ENCODE assay signal across 12 cellular contexts in the genomic region with DNA sequence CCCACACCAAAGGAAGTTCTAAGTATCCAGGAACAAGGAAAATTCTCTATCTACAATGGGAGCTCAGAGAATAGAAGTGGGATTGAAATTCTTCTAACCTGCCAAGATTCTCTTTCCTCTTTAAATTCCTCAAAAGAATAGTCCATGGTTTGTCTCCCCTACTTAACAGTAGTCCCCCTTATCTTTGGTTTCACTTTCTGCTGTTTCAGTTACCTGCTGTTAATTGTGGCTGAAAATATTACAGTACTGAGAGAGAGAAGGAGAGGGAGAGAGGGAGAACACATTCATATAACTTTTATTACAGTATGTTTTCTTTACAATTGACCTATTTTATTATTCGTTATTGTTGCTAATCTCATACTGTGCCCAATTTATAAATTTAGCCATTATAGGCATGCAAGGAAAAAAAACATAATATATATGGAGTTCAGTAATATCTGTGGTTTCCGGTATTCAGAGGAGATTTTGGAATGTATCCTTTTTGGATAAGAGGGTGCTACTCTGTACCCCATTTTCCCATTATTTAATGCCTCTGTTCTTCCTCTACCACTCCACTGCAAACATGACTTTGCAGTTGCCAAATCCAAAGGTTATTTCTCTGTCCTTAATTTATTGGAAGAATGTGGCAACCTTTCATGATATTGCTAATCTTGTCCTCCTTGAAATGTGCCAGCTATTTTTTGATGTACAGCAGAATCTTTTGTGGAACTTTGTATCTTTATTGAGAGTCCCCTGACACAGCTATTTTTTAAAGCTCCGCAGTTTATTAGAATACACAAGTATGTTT.
DNase-seq lines count a peak whose midpoint lies in the region; ATAC-seq, FAIRE-seq and TF ChIP-seq lines count a peak whose summit lies in the region.
"Had no signal": no experiment of that assay in that cellular context is flagged by ENCODE, and none has a peak within 500 bp of the region (broad histone marks: within the 10 kb centered on the region; RNA-seq: fewer than 3 reads in every experiment).

No MANE protein-coding gene starts in this region.

- ATAC-seq in GM21576 (IDR thresholded peaks at IDR 0.05; ENCODE audit: unreplicated experiment), result peak; percentile 50
- peak; percentile 43 for ATAC-seq in activated CD8-positive, alpha-beta T cell treated with anti-CD3 and anti-CD28 coated beads for 36 hours
- no peak for ATAC-seq in HepG2
- ATAC-seq: foreskin keratinocyte had no signal

- no peak for TF ChIP-seq RAD21 in HepG2 (CRISPR knock-in tag; IDR thresholded peaks at IDR 0.05)

- H3K27ac ChIP-seq in HepG2 (ENCODE audit: extremely low read length, insufficient read depth, low read length), result no peak overlapping the region
- H3K27ac ChIP-seq: foreskin keratinocyte had no signal

- no TSS peak for BruUV-seq in HepG2 (replicated peaks; lab: Mats Ljungman, UMichigan)

- peak overlapping the region; percentile 53 for H3K27ac Mint-ChIP-seq in activated CD8-positive, alpha-beta T cell treated with anti-CD3 and anti-CD28 coated beads for 36 hours

- H3K9me3 ChIP-seq in HepG2 (ENCODE audit: low read length), result no peaks in the 10 kb centered on the region

- peaks cover 31% of the 10 kb centered on the region for H3K36me3 Mint-ChIP-seq in activated CD8-positive, alpha-beta T cell treated with anti-CD3 and anti-CD28 coated beads for 36 hours (ENCODE audit: low read depth)

- H3K79me2 ChIP-seq in HepG2 (ENCODE audit: insufficient read depth, low read length), result no peaks in the 10 kb centered on the region

- H2AFZ ChIP-seq in HepG2 (ENCODE audit: low read length), result no peak overlapping the region

- H3K4me2 ChIP-seq in HepG2 (ENCODE audit: low read depth, low read length), result no peak overlapping the region

- no peaks in the 10 kb centered on the region for H3K27me3 ChIP-seq in HepG2 (ENCODE audit: control insufficient read depth in 1 of 2, insufficient read depth in 2 of 2, low read length in 2 of 2)
- H3K27me3 ChIP-seq: foreskin keratinocyte had no signal

- POLR2A ChIA-PET in activated CD8-positive, alpha-beta T cell treated with anti-CD3 and anti-CD28 coated beads for 36 hours (lab: Charles Lee), result no interaction called here
- POLR2A ChIA-PET in HepG2 (lab: Yijun Ruan, JAX), result no interaction called here

- peaks cover 1% of the 10 kb centered on the region for H3K9me3 Mint-ChIP-seq in activated CD8-positive, alpha-beta T cell treated with anti-CD3 and anti-CD28 coated beads for 36 hours

- WGBS in HepG2 (ENCODE audit: low lambda C conversion rate), result 93% methylated on average over 3 of the region's 3 CpGs

- intact Hi-C loops in activated CD8-positive, alpha-beta T cell treated with anti-CD3 and anti-CD28 coated beads for 36 hours (cut with micrococcal nuclease), result loop anchor here (5.0 kb wide), 1 partner anchor 65 kb away; no protein-coding TSS in a partner anchor
- intact Hi-C loops in HepG2 (cut with micrococcal nuclease; ENCODE audit: unreplicated experiment) (no loop called here), posterior vena cava (cut with DNase I) (no loop called here)

- no peak overlapping the region for H3K4me3 ChIP-seq in HepG2 (replicated peaks in 1 of 3; ENCODE audit: insufficient read depth in 1 of 3, low read depth in 2 of 3, low read length in 3 of 3)

- no peak for TF ChIP-seq CTCF in activated CD8-positive, alpha-beta T cell treated with anti-CD3 and anti-CD28 coated beads for 36 hours (IDR thresholded peaks at IDR 0.05)
- no peak for TF ChIP-seq CTCF in HepG2 (CRISPR knock-in tag; IDR thresholded peaks at IDR 0.05)

- H3K36me3 ChIP-seq in HepG2 (replicated peaks in 1 of 2; ENCODE audit: control insufficient read depth in 1 of 2, insufficient read depth in 2 of 2, low read length in 2 of 2), result 0 out of 5 replicates have a peak, but pooled peaks cover 0 to 4% of the 10 kb centered on the region in 2 experiments

- peaks cover 61% of the 10 kb centered on the region for H3K4me1 Mint-ChIP-seq in activated CD8-positive, alpha-beta T cell treated with anti-CD3 and anti-CD28 coated beads for 36 hours (ENCODE audit: low read depth)

- DNase-seq in ACHN, result peak; percentile 8
- DNase-seq in activated CD8-positive, alpha-beta T cell treated with anti-CD3 and anti-CD28 coated beads for 36 hours, result no peak
- DNase-seq in HepG2 (ENCODE audit: low spot score), result no peak
- DNase-seq in superior temporal gyrus (ENCODE audit: extremely low spot score), result no peak
- no peak for DNase-seq in GDM1 (lab: John Stamatoyannopoulos, UW)
- DNase-seq in RPMI8226, result no peak
- no peak for DNase-seq in posterior vena cava (ENCODE audit: low spot score)
- DNase-seq: foreskin keratinocyte, NCI-H2081 treated with DMSO at 0.1 percent for 48 hours had no signal

- no peak overlapping the region for H3K4me3 Mint-ChIP-seq in activated CD8-positive, alpha-beta T cell treated with anti-CD3 and anti-CD28 coated beads for 36 hours

- CTCF ChIA-PET in activated CD8-positive, alpha-beta T cell treated with anti-CD3 and anti-CD28 coated beads for 36 hours (lab: Charles Lee), result no interaction called here
- CTCF ChIA-PET in HepG2 (lab: Yijun Ruan, JAX; ENCODE audit: low intra/inter-chr PET ratio, low total read pairs), result no interaction called here

- no peaks in the 10 kb centered on the region for H4K20me1 ChIP-seq in HepG2 (ENCODE audit: insufficient read depth, low read length)

- no peaks in the 10 kb centered on the region for H3K27me3 Mint-ChIP-seq in activated CD8-positive, alpha-beta T cell treated with anti-CD3 and anti-CD28 coated beads for 36 hours

- no peak overlapping the region for H3K9ac ChIP-seq in HepG2 (ENCODE audit: insufficient read depth, low read depth, low read length)

- TF ChIP-seq POLR2A in HepG2 (IDR thresholded peaks at IDR 0.05; ENCODE audit: insufficient read depth in 1 of 2, low read depth in 2 of 2, low read length in 2 of 2), result no peak

- in situ Hi-C loops in ACHN (cut with HindIII; ENCODE audit: low pct_ligation_motif_present, low pct_unique_long_range_greater_than_20kb, low sequenced_read_pairs) (no loop called here), HepG2 (cut with HindIII; ENCODE audit: extremely low pct_ligation_motif_present, low pct_unique_long_range_greater_than_20kb) (no loop called here)

- no peak for TF ChIP-seq EP300 in HepG2 (IDR thresholded peaks at IDR 0.05; ENCODE audit: low read depth in 2 of 2, low read length in 2 of 2)
- TF ChIP-seq EP300 in HepG2 (CRISPR knock-in tag; IDR thresholded peaks at IDR 0.05; ENCODE audit: borderline replicate concordance), result no peak

- no peak for FAIRE-seq in HepG2 (lab: Jason Lieb, UNC)
- FAIRE-seq: astrocyte, GM12892 had no signal

- H3K4me1 ChIP-seq in HepG2 (ENCODE audit: insufficient read depth, low read length), result no peaks in the 10 kb centered on the region
- H3K4me1 ChIP-seq: foreskin keratinocyte had no signal

TF ChIP-seq in HepG2, 621 proteins besides CTCF, POLR2A, EP300 and RAD21:
- no peak for TF ChIP-seq NFKB2 (CRISPR knock-in tag; IDR thresholded peaks at IDR 0.05; ENCODE audit: borderline replicate concordance)
- TF ChIP-seq ZNF841 (CRISPR knock-in tag; IDR thresholded peaks at IDR 0.05; ENCODE audit: borderline replicate concordance), result no peak
- TF ChIP-seq BCL6 (CRISPR knock-in tag; IDR thresholded peaks at IDR 0.05), result 0 out of 2 replicates have a peak, but pooled peaks have one; percentile 11
